In genomic region chr1:210259496-210259895, GRCh38 we compare ENCODE assay signal across 13 cellular contexts. TPM values are rescaled to one million over a fixed set of nuclear protein-coding genes. Genes with fewer than 3 reads are reported as not detected.
DNase-seq lines count a peak whose midpoint lies in the region; ATAC-seq and TF ChIP-seq lines count a peak whose summit lies in the region.
"Had no signal": no experiment of that assay in that cellular context is flagged by ENCODE, and none has a peak within 500 bp of the region (broad histone marks: within the 10 kb centered on the region; RNA-seq: fewer than 3 reads in every experiment).

No MANE protein-coding gene starts in this region.

- H3K27me3 Mint-ChIP-seq in endodermal cell (ENCODE audit: insufficient read depth) = peaks cover 22% of the 10 kb centered on the region

- intact Hi-C loops in sciatic nerve (cut with DNase I) = no loop called here

- 67 to 75% methylated on average over 3 to 5 of the region's 5 CpGs for WGBS in endodermal cell (ENCODE audit: insufficient coverage in 1 of 2, insufficient read length in 1 of 2), 2 experiments

- H3K4me1 ChIP-seq in endodermal cell (ENCODE audit: control insufficient read depth, insufficient read depth, low read length) = no peaks in the 10 kb centered on the region
- H3K4me1 ChIP-seq: colonic mucosa had no signal

- H3K27ac ChIP-seq in endodermal cell (ENCODE audit: low read depth, low read length) = no peak overlapping the region
- H3K27ac ChIP-seq: colonic mucosa had no signal

- H3K27ac Mint-ChIP-seq in endodermal cell = no peak overlapping the region
- H3K27ac Mint-ChIP-seq: activated naive CD4-positive, alpha-beta T cell treated with anti-CD3 and anti-CD28 coated beads, Interleukin-2, amount 10 ng/mL, durations not matched to agents 7 days and 5 days; naive thymus-derived CD4-positive, alpha-beta T cell had no signal

- no peaks in the 10 kb centered on the region for H3K9me3 ChIP-seq in endodermal cell (ENCODE audit: control insufficient read depth, low read length)
- H3K9me3 ChIP-seq: colonic mucosa had no signal

- no peak overlapping the region for H3K4me3 Mint-ChIP-seq in endodermal cell
- H3K4me3 Mint-ChIP-seq: activated naive CD4-positive, alpha-beta T cell treated with anti-CD3 and anti-CD28 coated beads, Interleukin-2, amount 10 ng/mL, durations not matched to agents 7 days and 5 days; naive thymus-derived CD4-positive, alpha-beta T cell had no signal

- peak; percentile 83 for DNase-seq in GM04503 (ENCODE audit: low read depth)
- peak; percentile 20 for DNase-seq in NCI-H2107 (lab: John Stamatoyannopoulos, UW)
- DNase-seq in dedifferentiated amniotic fluid mesenchymal stem cell (ENCODE audit: extremely low spot score) = peak; percentile 57
- DNase-seq in sciatic nerve (ENCODE audit: low spot score) = no peak
- DNase-seq in endodermal cell = no peak
- DNase-seq in NAMALWA (ENCODE audit: low spot score) = no peak
- DNase-seq: activated naive CD4-positive, alpha-beta T cell treated with anti-CD3 and anti-CD28 coated beads, Interleukin-2, amount 10 ng/mL, durations not matched to agents 7 days and 5 days; Calu3; colonic mucosa; naive thymus-derived CD4-positive, alpha-beta T cell; NCI-H1092; NCI-H524 treated with DMSO at 0.1 percent for 48 hours had no signal

- H3K4me3 ChIP-seq in endodermal cell (ENCODE audit: low read length) = no peak overlapping the region
- H3K4me3 ChIP-seq: colonic mucosa had no signal

- peaks cover 4% of the 10 kb centered on the region for H3K27me3 ChIP-seq in endodermal cell (ENCODE audit: control insufficient read depth, insufficient read depth, low read length, poor library complexity, severe bottlenecking)
- H3K27me3 ChIP-seq: colonic mucosa had no signal

- no peaks in the 10 kb centered on the region for H3K36me3 ChIP-seq in endodermal cell (ENCODE audit: control insufficient read depth, insufficient read depth, low read length)
- H3K36me3 ChIP-seq: colonic mucosa had no signal

- ATAC-seq in sciatic nerve (peak; percentile 52), GM21737 (IDR thresholded peaks at IDR 0.05; ENCODE audit: unreplicated experiment) (no peak)
- ATAC-seq: naive thymus-derived CD4-positive, alpha-beta T cell had no signal

- H3K9ac ChIP-seq in endodermal cell (ENCODE audit: extremely low read depth, low read length, poor library complexity, severe bottlenecking) = no peak overlapping the region

- H3K36me3 Mint-ChIP-seq in endodermal cell (ENCODE audit: low read depth) = no peaks in the 10 kb centered on the region
- H3K36me3 Mint-ChIP-seq: activated naive CD4-positive, alpha-beta T cell treated with anti-CD3 and anti-CD28 coated beads, Interleukin-2, amount 10 ng/mL, durations not matched to agents 7 days and 5 days; naive thymus-derived CD4-positive, alpha-beta T cell had no signal

- TF ChIP-seq CTCF in endodermal cell (conservative IDR thresholded peaks at IDR 0.05) = no peak

- H3K4me1 Mint-ChIP-seq in endodermal cell = peaks cover 1% of the 10 kb centered on the region
- H3K4me1 Mint-ChIP-seq: activated naive CD4-positive, alpha-beta T cell treated with anti-CD3 and anti-CD28 coated beads, Interleukin-2, amount 10 ng/mL, durations not matched to agents 7 days and 5 days had no signal

- H3K9me3 Mint-ChIP-seq in endodermal cell = no peaks in the 10 kb centered on the region
- H3K9me3 Mint-ChIP-seq: activated naive CD4-positive, alpha-beta T cell treated with anti-CD3 and anti-CD28 coated beads, Interleukin-2, amount 10 ng/mL, durations not matched to agents 7 days and 5 days; naive thymus-derived CD4-positive, alpha-beta T cell had no signal

RNA-seq across cellular contexts. Expression of gene SERTAD4, which starts 26.9 kb away (rescaled TPM):
- total RNA-seq in sciatic nerve (9.5 TPM), endodermal cell (1 to 10 TPM in 1 of 2 donors, under 1 TPM in 1; 0.58 to 1.1 TPM)
- 9.3 TPM for polyA plus RNA-seq in endodermal cell (2013, experiment 1 of 2)
- 10.6 TPM for polyA plus RNA-seq in endodermal cell (2013, experiment 2 of 2)
- total RNA-seq: naive thymus-derived CD4-positive, alpha-beta T cell had no signal
- polyA plus RNA-seq: naive thymus-derived CD4-positive, alpha-beta T cell had no signal

Comparison
In these comparisons a context has a peak if more than half of its experiments do, and no peak if none do; other contexts are left out.
1. DNase-seq: peak in GM04503 (single experiment), NCI-H2107 (single experiment) and dedifferentiated amniotic fluid mesenchymal stem cell (single experiment); none in sciatic nerve (single experiment), endodermal cell (single experiment) and NAMALWA (single experiment).